In genomic region chr3:179046497-179047353, GRCh38 we compare ENCODE assay signal across 1 cellular context.
TF ChIP-seq lines count a peak whose summit lies in the region.

No MANE protein-coding gene starts in this region.

TF ChIP-seq in GM12878, 131 proteins besides CTCF, POLR2A, EP300 and RAD21 (continued from another document and continues in another):
- no peak for TF ChIP-seq PKNOX1 (IDR thresholded peaks at IDR 0.05)
- no peak for TF ChIP-seq USF1 (IDR thresholded peaks at IDR 0.05; ENCODE audit: borderline replicate concordance, extremely low read length, insufficient read depth, low read depth, low read length)
- TF ChIP-seq NFXL1 (IDR thresholded peaks at IDR 0.05; ENCODE audit: borderline replicate concordance), result no peak
- TF ChIP-seq CREB1 (IDR thresholded peaks at IDR 0.05; ENCODE audit: low read depth), result no peak
- TF ChIP-seq GABPA (IDR thresholded peaks at IDR 0.05; ENCODE audit: low read depth), result no peak
- peak; percentile 82 for TF ChIP-seq SPI1 (IDR thresholded peaks at IDR 0.05; ENCODE audit: borderline replicate concordance, insufficient read depth, low read depth, low read length)
- peak; percentile 98; the same call in 1 of the 2 replicates for TF ChIP-seq RB1 (IDR thresholded peaks at IDR 0.05; ENCODE audit: borderline replicate concordance)
- TF ChIP-seq HCFC1 (IDR thresholded peaks at IDR 0.05; ENCODE audit: low read length), result no peak
- TF ChIP-seq EGR1 (IDR thresholded peaks at IDR 0.05; ENCODE audit: borderline replicate concordance in 1 of 2, low read depth in 2 of 2, low read length in 2 of 2), result no peak
- TF ChIP-seq BMI1 (IDR thresholded peaks at IDR 0.05; ENCODE audit: borderline replicate concordance), result no peak; the same call in 1 of the 2 replicates
- TF ChIP-seq NR2C2 (IDR thresholded peaks at IDR 0.05; ENCODE audit: borderline replicate concordance, control insufficient read depth, insufficient read length, low read depth), result no peak
- no peak for TF ChIP-seq ASH2L (IDR thresholded peaks at IDR 0.05; ENCODE audit: borderline replicate concordance, low read depth)
- TF ChIP-seq RAD51 (IDR thresholded peaks at IDR 0.05), result no peak
- TF ChIP-seq BACH1 (IDR thresholded peaks at IDR 0.05; ENCODE audit: borderline replicate concordance), result peak; percentile 82
- no peak for TF ChIP-seq WRNIP1 (IDR thresholded peaks at IDR 0.05; ENCODE audit: borderline replicate concordance, low read depth, low read length)
- peak; percentile 85 for TF ChIP-seq BCL3 (IDR thresholded peaks at IDR 0.05; ENCODE audit: borderline replicate concordance, insufficient read depth, low read depth, low read length, poor library complexity, severe bottlenecking)
- TF ChIP-seq HDAC6 (IDR thresholded peaks at IDR 0.05; ENCODE audit: unreplicated experiment), result no peak
- TF ChIP-seq IKZF1 (conservative IDR thresholded peaks at IDR 0.05), result peak; percentile 89
- peak; percentile 23 to 74; a peak in 3 of 4 replicates for TF ChIP-seq BHLHE40 (IDR thresholded peaks at IDR 0.05; ENCODE audit: borderline replicate concordance in 1 of 2, low read depth in 2 of 2, low read length in 1 of 2)
- TF ChIP-seq SKIL (IDR thresholded peaks at IDR 0.05; ENCODE audit: low read depth, poor library complexity, severe bottlenecking), result no peak
- TF ChIP-seq NBN (IDR thresholded peaks at IDR 0.05), result peak; percentile 94
- no peak; the same call in 1 of the 2 replicates for TF ChIP-seq NFIC (IDR thresholded peaks at IDR 0.05; ENCODE audit: low read depth, low read length)
- no peak for TF ChIP-seq HDAC2 (IDR thresholded peaks at IDR 0.05)
- TF ChIP-seq SMARCA5 (IDR thresholded peaks at IDR 0.05), result peak; percentile 8
- TF ChIP-seq KLF5 (IDR thresholded peaks at IDR 0.05; ENCODE audit: partially characterized antibody), result no peak
- peak; percentile 30; the same call in 1 of the 2 replicates for TF ChIP-seq TCF3 (IDR thresholded peaks at IDR 0.05; ENCODE audit: borderline replicate concordance, insufficient read depth, low read depth, low read length)
- peak; percentile 61 for TF ChIP-seq SP1 (IDR thresholded peaks at IDR 0.05; ENCODE audit: low read depth, low read length)
- peak; percentile 56 for TF ChIP-seq CBFB (IDR thresholded peaks at IDR 0.05; ENCODE audit: low read depth)
- TF ChIP-seq CBX3 (IDR thresholded peaks at IDR 0.05; ENCODE audit: borderline replicate concordance, low read depth), result no peak
- no peak for TF ChIP-seq IRF5 (IDR thresholded peaks at IDR 0.05; ENCODE audit: borderline replicate concordance)
- TF ChIP-seq IKZF2 (IDR thresholded peaks at IDR 0.05), result peak; percentile 78 to 84
- no peak for TF ChIP-seq E4F1 (IDR thresholded peaks at IDR 0.05; ENCODE audit: borderline replicate concordance, partially characterized antibody)
- peak; percentile 81 for TF ChIP-seq IRF4 (IDR thresholded peaks at IDR 0.05; ENCODE audit: low read depth, low read length)
- TF ChIP-seq NFYA (IDR thresholded peaks at IDR 0.05; ENCODE audit: borderline replicate concordance, low read depth, low read length), result no peak
- TF ChIP-seq SRF (IDR thresholded peaks at IDR 0.05; ENCODE audit: low read depth in 2 of 2, low read length in 2 of 2), result no peak
- peak; percentile 69; the same call in 1 of the 2 replicates for TF ChIP-seq STAT3 (IDR thresholded peaks at IDR 0.05; ENCODE audit: low read depth, low read length)
- TF ChIP-seq ZZZ3 (IDR thresholded peaks at IDR 0.05; ENCODE audit: control insufficient read depth, insufficient read length, low read depth), result no peak
- no peak for TF ChIP-seq EZH2 (IDR thresholded peaks at IDR 0.05; ENCODE audit: borderline replicate concordance, control insufficient read depth, low read depth, low read length)
- TF ChIP-seq ATF7 (IDR thresholded peaks at IDR 0.05; ENCODE audit: low read depth), result peak; percentile 78
- TF ChIP-seq NR2C1 (IDR thresholded peaks at IDR 0.05), result no peak
- TF ChIP-seq DPF2 (IDR thresholded peaks at IDR 0.05), result peak; percentile 87; the same call in 1 of the 2 replicates
- TF ChIP-seq ZNF384 (IDR thresholded peaks at IDR 0.05; ENCODE audit: borderline replicate concordance, low read depth, low read length), result no peak
- TF ChIP-seq MTA2 (IDR thresholded peaks at IDR 0.05; ENCODE audit: low read depth), result peak; percentile 77
- TF ChIP-seq E2F4 (IDR thresholded peaks at IDR 0.05; ENCODE audit: low read depth, low read length), result no peak
- TF ChIP-seq ETV6 (conservative IDR thresholded peaks at IDR 0.05 in 1 of 2, IDR thresholded peaks at IDR 0.05 in 1 of 2; ENCODE audit: borderline replicate concordance in 1 of 2, low read depth in 1 of 2), result no peak
- TF ChIP-seq PAX8 (IDR thresholded peaks at IDR 0.05), result no peak
- TF ChIP-seq ZNF687 (IDR thresholded peaks at IDR 0.05), result peak; percentile 27
- no peak for TF ChIP-seq RCOR1 (conservative IDR thresholded peaks at IDR 0.05; ENCODE audit: low read depth, low read length)
- 0 out of 2 replicates have a peak, but pooled peaks have one; percentile 25 for TF ChIP-seq TBL1XR1 (IDR thresholded peaks at IDR 0.05; ENCODE audit: low read depth, low read length)
- no peak for TF ChIP-seq KAT2A (conservative IDR thresholded peaks at IDR 0.05; ENCODE audit: control insufficient read depth, low read depth, low read length)
- peak; percentile 95 for TF ChIP-seq TCF12 (IDR thresholded peaks at IDR 0.05; ENCODE audit: low read depth, low read length)
- 0 out of 2 replicates have a peak, but pooled peaks have one; percentile 79 for TF ChIP-seq PAX5 (IDR thresholded peaks at IDR 0.05; ENCODE audit: borderline replicate concordance, low read depth, low read length)
- peak; percentile 100 for TF ChIP-seq GATAD2B (conservative IDR thresholded peaks at IDR 0.05; ENCODE audit: low read depth)
- TF ChIP-seq ESRRA (IDR thresholded peaks at IDR 0.05; ENCODE audit: low read length), result no peak
- TF ChIP-seq POU2F2 (IDR thresholded peaks at IDR 0.05; ENCODE audit: borderline replicate concordance, low read depth, low read length), result no peak; the same call in 2 of the 3 replicates
- no peak for TF ChIP-seq STAT1 (conservative IDR thresholded peaks at IDR 0.05)
- peak; percentile 91 for TF ChIP-seq HDGF (IDR thresholded peaks at IDR 0.05)
- no peak for TF ChIP-seq USF2 (IDR thresholded peaks at IDR 0.05; ENCODE audit: borderline replicate concordance, low read depth, low read length)
